ENCODE assay signal across 37 cellular contexts in genomic region chr3:84522893-84523292, GRCh38.
"Had no signal": no experiment of that assay in that cellular context is flagged by ENCODE, and none has a peak within 500 bp of the region (broad histone marks: within the 10 kb centered on the region; RNA-seq: fewer than 3 reads in every experiment).

No MANE protein-coding gene starts in this region.

- DNase-seq: activated effector memory CD4-positive, alpha-beta T cell treated with anti-CD3 and anti-CD28 coated beads, Interleukin-2, amount 50 U/mL, for 16 hours; activated effector memory CD4-positive, alpha-beta T cell treated with Interleukin-2 at 50 U/mL for 16 hours; activated gamma-delta T cell; activated gamma-delta T cell treated with Interleukin-2 at 50 U/mL for 16 hours; activated naive CD4-positive, alpha-beta T cell; activated naive CD4-positive, alpha-beta T cell treated with anti-CD3 and anti-CD28 coated beads for 36 hours; activated naive CD4-positive, alpha-beta T cell treated with anti-CD3 and anti-CD28 coated beads, Interleukin-2, amount 10 ng/mL, durations not matched to agents 7 days and 5 days; activated naive CD4-positive, alpha-beta T cell treated with anti-CD3 and anti-CD28 coated beads, Interleukin-2, amount 50 U/mL, for 16 hours; activated naive CD4-positive, alpha-beta T cell treated with Interleukin-2 at 50 U/mL for 16 hours; activated naive CD8-positive, alpha-beta T cell treated with anti-CD3 and anti-CD28 coated beads for 36 hours; activated naive CD8-positive, alpha-beta T cell treated with anti-CD3 and anti-CD28 coated beads, Interleukin-2, amount 10 ng/mL, durations not matched to agents 7 days and 5 days; activated naive CD8-positive, alpha-beta T cell treated with anti-CD3 and anti-CD28 coated beads, Interleukin-2, amount 50 U/mL, for 24 hours; activated T-cell treated with anti-CD3 and anti-CD28 coated beads, Interleukin-2, amount 50 U/mL, for 1 hour; activated T-cell treated with anti-CD3 and anti-CD28 coated beads, Interleukin-2, amount 50 U/mL, for 24 hours; activated T-cell treated with anti-CD3 and anti-CD28 coated beads, Interleukin-2, amount 50 U/mL, for 4 hours; activated T-cell treated with anti-CD3 and anti-CD28 coated beads, Interleukin-2, amount 50 U/mL, for 48 hours; activated T-cell treated with anti-CD3 and anti-CD28 coated beads, Interleukin-2, amount 50 U/mL, for 72 hours; adrenal gland; amniotic stem cell; amygdala; anterior cingulate cortex; aorta; body of pancreas; brain microvascular endothelial cell; caudate nucleus; central memory CD4-positive, alpha-beta T cell; cerebellar nuclear complex had no signal

- ATAC-seq: activated naive CD4-positive, alpha-beta T cell treated with anti-CD3 and anti-CD28 coated beads, Interleukin-2, amount 50 U/mL, for 72 hours; activated naive CD8-positive, alpha-beta T cell treated with anti-CD3 and anti-CD28 coated beads, Interleukin-2, amount 50 U/mL, for 24 hours; activated T-cell treated with anti-CD3 and anti-CD28 coated beads, Interleukin-2, amount 50 U/mL, for 4 hours; activated T-cell treated with anti-CD3 and anti-CD28 coated beads, Interleukin-2, amount 50 U/mL, for 72 hours; activated T-helper 17 cell treated with anti-CD3 and anti-CD28 coated beads, Interleukin-2, amount 50 U/mL, for 72 hours; body of pancreas had no signal

- H3K36me3 Mint-ChIP-seq: activated naive CD4-positive, alpha-beta T cell treated with anti-CD3 and anti-CD28 coated beads, Interleukin-2, amount 10 ng/mL, durations not matched to agents 7 days and 5 days; activated naive CD4-positive, alpha-beta T cell treated with anti-CD3 and anti-CD28 coated beads, Interleukin-2, amount 50 U/mL, for 24 hours; activated naive CD4-positive, alpha-beta T cell treated with anti-CD3 and anti-CD28 coated beads, Interleukin-2, amount 50 U/mL, for 72 hours; activated naive CD8-positive, alpha-beta T cell; activated naive CD8-positive, alpha-beta T cell treated with anti-CD3 and anti-CD28 coated beads for 36 hours; activated naive CD8-positive, alpha-beta T cell treated with anti-CD3 and anti-CD28 coated beads, Interleukin-2, amount 10 ng/mL, durations not matched to agents 7 days and 5 days; brain had no signal

- H3K27ac Mint-ChIP-seq: activated naive CD4-positive, alpha-beta T cell treated with anti-CD3 and anti-CD28 coated beads for 36 hours; activated naive CD4-positive, alpha-beta T cell treated with anti-CD3 and anti-CD28 coated beads, Interleukin-2, amount 10 ng/mL, durations not matched to agents 7 days and 5 days; activated naive CD4-positive, alpha-beta T cell treated with anti-CD3 and anti-CD28 coated beads, Interleukin-2, amount 50 U/mL, for 24 hours; activated naive CD4-positive, alpha-beta T cell treated with anti-CD3 and anti-CD28 coated beads, Interleukin-2, amount 50 U/mL, for 72 hours; activated naive CD8-positive, alpha-beta T cell; activated naive CD8-positive, alpha-beta T cell treated with anti-CD3 and anti-CD28 coated beads for 36 hours; activated naive CD8-positive, alpha-beta T cell treated with anti-CD3 and anti-CD28 coated beads, Interleukin-2, amount 10 ng/mL, durations not matched to agents 7 days and 5 days; activated naive CD8-positive, alpha-beta T cell treated with anti-CD3 and anti-CD28 coated beads, Interleukin-2, amount 50 U/mL, for 24 hours; activated T-cell treated with anti-CD3 and anti-CD28 coated beads, Interleukin-2, amount 50 U/mL, for 24 hours; activated T-cell treated with anti-CD3 and anti-CD28 coated beads, Interleukin-2, amount 50 U/mL, for 72 hours; activated T-helper 1 cell treated with anti-CD3 and anti-CD28 coated beads, Interleukin-12 subunit alpha, Interleukin-12 subunit beta, Interleukin-2, Interleukin-4 antibody, amounts not matched to agents 30 ng/mL and 10 ng/mL and 1 ng/mL, durations not matched to agents 14 hours and 24 hours and 36 hours; activated T-helper 17 cell treated with anti-CD3 and anti-CD28 coated beads, Interleukin-2, amount 50 U/mL, for 72 hours; brain had no signal

- H3K4me3 Mint-ChIP-seq: activated naive CD4-positive, alpha-beta T cell treated with anti-CD3 and anti-CD28 coated beads for 36 hours; activated naive CD4-positive, alpha-beta T cell treated with anti-CD3 and anti-CD28 coated beads, Interleukin-2, amount 10 ng/mL, durations not matched to agents 7 days and 5 days; activated naive CD4-positive, alpha-beta T cell treated with anti-CD3 and anti-CD28 coated beads, Interleukin-2, amount 50 U/mL, for 24 hours; activated naive CD8-positive, alpha-beta T cell; activated naive CD8-positive, alpha-beta T cell treated with anti-CD3 and anti-CD28 coated beads for 36 hours; activated naive CD8-positive, alpha-beta T cell treated with anti-CD3 and anti-CD28 coated beads, Interleukin-2, amount 10 ng/mL, durations not matched to agents 7 days and 5 days; activated naive CD8-positive, alpha-beta T cell treated with anti-CD3 and anti-CD28 coated beads, Interleukin-2, amount 50 U/mL, for 24 hours; activated T-cell treated with anti-CD3 and anti-CD28 coated beads, Interleukin-2, amount 50 U/mL, for 24 hours; activated T-cell treated with anti-CD3 and anti-CD28 coated beads, Interleukin-2, amount 50 U/mL, for 4 hours; activated T-cell treated with anti-CD3 and anti-CD28 coated beads, Interleukin-2, amount 50 U/mL, for 72 hours; activated T-helper 1 cell treated with anti-CD3 and anti-CD28 coated beads, Interleukin-12 subunit alpha, Interleukin-12 subunit beta, Interleukin-2, Interleukin-4 antibody, amounts not matched to agents 30 ng/mL and 10 ng/mL and 1 ng/mL, durations not matched to agents 14 hours and 24 hours and 36 hours; activated T-helper 17 cell treated with anti-CD3 and anti-CD28 coated beads, Interleukin-2, amount 50 U/mL, for 72 hours; brain; central memory CD8-positive, alpha-beta T cell had no signal

- H3K36me3 ChIP-seq: adrenal gland, ascending aorta, brain microvascular endothelial cell, breast epithelium, cardiac muscle cell had no signal

- H3K9me3 ChIP-seq: adrenal gland, ascending aorta, body of pancreas had no signal

- H3K27ac ChIP-seq: adrenal gland, ascending aorta, body of pancreas, brain microvascular endothelial cell, breast epithelium, cardiac muscle cell had no signal

- H3K9me3 Mint-ChIP-seq: activated naive CD8-positive, alpha-beta T cell treated with anti-CD3 and anti-CD28 coated beads for 36 hours; activated T-helper 1 cell treated with anti-CD3 and anti-CD28 coated beads, Interleukin-12 subunit alpha, Interleukin-12 subunit beta, Interleukin-2, Interleukin-4 antibody, amounts not matched to agents 30 ng/mL and 10 ng/mL and 1 ng/mL, durations not matched to agents 14 hours and 24 hours and 36 hours had no signal

- H3K27me3 Mint-ChIP-seq: activated naive CD4-positive, alpha-beta T cell treated with anti-CD3 and anti-CD28 coated beads, Interleukin-2, amount 10 ng/mL, durations not matched to agents 7 days and 5 days; activated naive CD4-positive, alpha-beta T cell treated with anti-CD3 and anti-CD28 coated beads, Interleukin-2, amount 50 U/mL, for 24 hours; activated naive CD8-positive, alpha-beta T cell; activated naive CD8-positive, alpha-beta T cell treated with anti-CD3 and anti-CD28 coated beads for 36 hours; activated naive CD8-positive, alpha-beta T cell treated with anti-CD3 and anti-CD28 coated beads, Interleukin-2, amount 10 ng/mL, durations not matched to agents 7 days and 5 days; activated naive CD8-positive, alpha-beta T cell treated with anti-CD3 and anti-CD28 coated beads, Interleukin-2, amount 50 U/mL, for 24 hours; activated T-cell treated with anti-CD3 and anti-CD28 coated beads, Interleukin-2, amount 50 U/mL, for 24 hours; activated T-helper 17 cell treated with anti-CD3 and anti-CD28 coated beads, Interleukin-2, amount 50 U/mL, for 72 hours; brain; central memory CD8-positive, alpha-beta T cell had no signal

- H3K4me1 ChIP-seq: adrenal gland, ascending aorta, body of pancreas, breast epithelium had no signal

- H3K27me3 ChIP-seq: adrenal gland, ascending aorta, body of pancreas, brain microvascular endothelial cell, breast epithelium, cardiac muscle cell had no signal

- H3K4me3 ChIP-seq: adrenal gland, ascending aorta, body of pancreas, breast epithelium, cardiac muscle cell had no signal

- H3K4me1 Mint-ChIP-seq: activated naive CD4-positive, alpha-beta T cell treated with anti-CD3 and anti-CD28 coated beads, Interleukin-2, amount 10 ng/mL, durations not matched to agents 7 days and 5 days; activated naive CD4-positive, alpha-beta T cell treated with anti-CD3 and anti-CD28 coated beads, Interleukin-2, amount 50 U/mL, for 24 hours; activated naive CD8-positive, alpha-beta T cell treated with anti-CD3 and anti-CD28 coated beads for 36 hours; activated naive CD8-positive, alpha-beta T cell treated with anti-CD3 and anti-CD28 coated beads, Interleukin-2, amount 10 ng/mL, durations not matched to agents 7 days and 5 days; activated naive CD8-positive, alpha-beta T cell treated with anti-CD3 and anti-CD28 coated beads, Interleukin-2, amount 50 U/mL, for 24 hours; activated T-helper 17 cell treated with anti-CD3 and anti-CD28 coated beads, Interleukin-2, amount 50 U/mL, for 72 hours; brain; central memory CD8-positive, alpha-beta T cell had no signal
